Comparison of ENCODE assay signal across 2 cellular contexts in the genomic region with DNA sequence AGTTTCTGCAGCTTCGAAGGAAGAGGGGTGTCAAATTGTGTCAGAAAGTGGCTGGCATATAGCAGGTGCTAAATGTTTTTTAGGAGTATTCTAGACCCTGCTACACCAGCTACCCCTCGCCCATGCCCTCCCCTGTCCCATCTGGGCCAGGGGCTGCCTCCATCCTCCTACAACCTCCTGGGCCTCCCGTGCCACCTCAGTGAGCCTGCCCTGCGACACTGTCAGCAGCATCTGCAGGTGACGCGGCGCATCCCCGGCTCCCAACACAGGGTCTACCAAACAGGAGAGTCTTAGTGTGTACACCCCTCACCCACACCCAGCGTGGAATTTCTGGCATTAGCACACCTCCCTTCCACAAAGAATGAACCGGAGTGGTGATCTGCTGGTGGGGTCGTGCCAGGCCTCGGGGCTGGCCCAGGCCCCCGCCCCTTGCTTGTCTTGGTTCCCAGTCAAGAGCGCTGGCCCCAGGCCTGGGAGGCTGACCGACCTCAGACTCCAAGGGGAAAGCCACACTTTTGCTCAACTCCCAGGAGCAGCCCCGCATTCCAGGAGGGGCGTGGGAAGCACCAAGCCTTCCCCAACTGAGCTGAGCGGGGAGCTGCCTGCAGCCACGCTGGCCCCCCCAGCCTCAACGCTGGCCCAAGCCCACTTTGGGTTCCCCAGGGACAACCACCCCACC.
TF ChIP-seq lines count a peak whose summit lies in the region.

No MANE protein-coding gene starts in this region.

TF ChIP-seq in GM23338, 12 proteins besides CTCF, POLR2A, EP300 and RAD21 (continued from another document):
- TF ChIP-seq, protein P1, sequence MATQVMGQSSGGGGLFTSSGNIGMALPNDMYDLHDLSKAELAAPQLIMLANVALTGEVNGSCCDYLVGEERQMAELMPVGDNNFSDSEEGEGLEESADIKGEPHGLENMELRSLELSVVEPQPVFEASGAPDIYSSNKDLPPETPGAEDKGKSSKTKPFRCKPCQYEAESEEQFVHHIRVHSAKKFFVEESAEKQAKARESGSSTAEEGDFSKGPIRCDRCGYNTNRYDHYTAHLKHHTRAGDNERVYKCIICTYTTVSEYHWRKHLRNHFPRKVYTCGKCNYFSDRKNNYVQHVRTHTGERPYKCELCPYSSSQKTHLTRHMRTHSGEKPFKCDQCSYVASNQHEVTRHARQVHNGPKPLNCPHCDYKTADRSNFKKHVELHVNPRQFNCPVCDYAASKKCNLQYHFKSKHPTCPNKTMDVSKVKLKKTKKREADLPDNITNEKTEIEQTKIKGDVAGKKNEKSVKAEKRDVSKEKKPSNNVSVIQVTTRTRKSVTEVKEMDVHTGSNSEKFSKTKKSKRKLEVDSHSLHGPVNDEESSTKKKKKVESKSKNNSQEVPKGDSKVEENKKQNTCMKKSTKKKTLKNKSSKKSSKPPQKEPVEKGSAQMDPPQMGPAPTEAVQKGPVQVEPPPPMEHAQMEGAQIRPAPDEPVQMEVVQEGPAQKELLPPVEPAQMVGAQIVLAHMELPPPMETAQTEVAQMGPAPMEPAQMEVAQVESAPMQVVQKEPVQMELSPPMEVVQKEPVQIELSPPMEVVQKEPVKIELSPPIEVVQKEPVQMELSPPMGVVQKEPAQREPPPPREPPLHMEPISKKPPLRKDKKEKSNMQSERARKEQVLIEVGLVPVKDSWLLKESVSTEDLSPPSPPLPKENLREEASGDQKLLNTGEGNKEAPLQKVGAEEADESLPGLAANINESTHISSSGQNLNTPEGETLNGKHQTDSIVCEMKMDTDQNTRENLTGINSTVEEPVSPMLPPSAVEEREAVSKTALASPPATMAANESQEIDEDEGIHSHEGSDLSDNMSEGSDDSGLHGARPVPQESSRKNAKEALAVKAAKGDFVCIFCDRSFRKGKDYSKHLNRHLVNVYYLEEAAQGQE (IDR thresholded peaks at IDR 0.05; ENCODE audit: unreplicated experiment), result no peak
- TF ChIP-seq, protein P2, sequence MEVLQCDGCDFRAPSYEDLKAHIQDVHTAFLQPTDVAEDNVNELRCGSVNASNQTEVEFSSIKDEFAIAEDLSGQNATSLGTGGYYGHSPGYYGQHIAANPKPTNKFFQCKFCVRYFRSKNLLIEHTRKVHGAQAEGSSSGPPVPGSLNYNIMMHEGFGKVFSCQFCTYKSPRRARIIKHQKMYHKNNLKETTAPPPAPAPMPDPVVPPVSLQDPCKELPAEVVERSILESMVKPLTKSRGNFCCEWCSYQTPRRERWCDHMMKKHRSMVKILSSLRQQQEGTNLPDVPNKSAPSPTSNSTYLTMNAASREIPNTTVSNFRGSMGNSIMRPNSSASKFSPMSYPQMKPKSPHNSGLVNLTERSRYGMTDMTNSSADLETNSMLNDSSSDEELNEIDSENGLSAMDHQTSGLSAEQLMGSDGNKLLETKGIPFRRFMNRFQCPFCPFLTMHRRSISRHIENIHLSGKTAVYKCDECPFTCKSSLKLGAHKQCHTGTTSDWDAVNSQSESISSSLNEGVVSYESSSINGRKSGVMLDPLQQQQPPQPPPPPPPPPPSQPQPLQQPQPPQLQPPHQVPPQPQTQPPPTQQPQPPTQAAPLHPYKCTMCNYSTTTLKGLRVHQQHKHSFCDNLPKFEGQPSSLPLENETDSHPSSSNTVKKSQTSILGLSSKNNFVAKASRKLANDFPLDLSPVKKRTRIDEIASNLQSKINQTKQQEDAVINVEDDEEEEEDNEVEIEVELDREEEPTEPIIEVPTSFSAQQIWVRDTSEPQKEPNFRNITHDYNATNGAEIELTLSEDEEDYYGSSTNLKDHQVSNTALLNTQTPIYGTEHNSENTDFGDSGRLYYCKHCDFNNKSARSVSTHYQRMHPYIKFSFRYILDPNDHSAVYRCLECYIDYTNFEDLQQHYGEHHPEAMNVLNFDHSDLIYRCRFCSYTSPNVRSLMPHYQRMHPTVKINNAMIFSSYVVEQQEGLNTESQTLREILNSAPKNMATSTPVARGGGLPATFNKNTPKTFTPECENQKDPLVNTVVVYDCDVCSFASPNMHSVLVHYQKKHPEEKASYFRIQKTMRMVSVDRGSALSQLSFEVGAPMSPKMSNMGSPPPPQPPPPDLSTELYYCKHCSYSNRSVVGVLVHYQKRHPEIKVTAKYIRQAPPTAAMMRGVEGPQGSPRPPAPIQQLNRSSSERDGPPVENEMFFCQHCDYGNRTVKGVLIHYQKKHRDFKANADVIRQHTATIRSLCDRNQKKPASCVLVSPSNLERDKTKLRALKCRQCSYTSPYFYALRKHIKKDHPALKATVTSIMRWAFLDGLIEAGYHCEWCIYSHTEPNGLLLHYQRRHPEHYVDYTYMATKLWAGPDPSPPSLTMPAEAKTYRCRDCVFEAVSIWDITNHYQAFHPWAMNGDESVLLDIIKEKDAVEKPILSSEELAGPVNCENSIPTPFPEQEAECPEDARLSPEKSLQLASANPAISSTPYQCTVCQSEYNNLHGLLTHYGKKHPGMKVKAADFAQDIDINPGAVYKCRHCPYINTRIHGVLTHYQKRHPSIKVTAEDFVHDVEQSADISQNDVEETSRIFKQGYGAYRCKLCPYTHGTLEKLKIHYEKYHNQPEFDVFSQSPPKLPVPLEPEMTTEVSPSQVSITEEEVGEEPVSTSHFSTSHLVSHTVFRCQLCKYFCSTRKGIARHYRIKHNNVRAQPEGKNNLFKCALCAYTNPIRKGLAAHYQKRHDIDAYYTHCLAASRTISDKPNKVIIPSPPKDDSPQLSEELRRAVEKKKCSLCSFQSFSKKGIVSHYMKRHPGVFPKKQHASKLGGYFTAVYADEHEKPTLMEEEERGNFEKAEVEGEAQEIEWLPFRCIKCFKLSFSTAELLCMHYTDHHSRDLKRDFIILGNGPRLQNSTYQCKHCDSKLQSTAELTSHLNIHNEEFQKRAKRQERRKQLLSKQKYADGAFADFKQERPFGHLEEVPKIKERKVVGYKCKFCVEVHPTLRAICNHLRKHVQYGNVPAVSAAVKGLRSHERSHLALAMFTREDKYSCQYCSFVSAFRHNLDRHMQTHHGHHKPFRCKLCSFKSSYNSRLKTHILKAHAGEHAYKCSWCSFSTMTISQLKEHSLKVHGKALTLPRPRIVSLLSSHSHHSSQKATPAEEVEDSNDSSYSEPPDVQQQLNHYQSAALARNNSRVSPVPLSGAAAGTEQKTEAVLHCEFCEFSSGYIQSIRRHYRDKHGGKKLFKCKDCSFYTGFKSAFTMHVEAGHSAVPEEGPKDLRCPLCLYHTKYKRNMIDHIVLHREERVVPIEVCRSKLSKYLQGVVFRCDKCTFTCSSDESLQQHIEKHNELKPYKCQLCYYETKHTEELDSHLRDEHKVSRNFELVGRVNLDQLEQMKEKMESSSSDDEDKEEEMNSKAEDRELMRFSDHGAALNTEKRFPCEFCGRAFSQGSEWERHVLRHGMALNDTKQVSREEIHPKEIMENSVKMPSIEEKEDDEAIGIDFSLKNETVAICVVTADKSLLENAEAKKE (CRISPR knock-in tag; IDR thresholded peaks at IDR 0.05), result no peak
- TF ChIP-seq EZH2 (IDR thresholded peaks at IDR 0.05; ENCODE audit: low read depth, unreplicated experiment), result no peak
- no peak for TF ChIP-seq JUNB (IDR thresholded peaks at IDR 0.05; ENCODE audit: unreplicated experiment)
- TF ChIP-seq EZH2phosphoT487 (IDR thresholded peaks at IDR 0.05; ENCODE audit: unreplicated experiment), result no peak
- no peak for TF ChIP-seq POLR2AphosphoS5 (IDR thresholded peaks at IDR 0.05; ENCODE audit: low read depth)
- TF ChIP-seq CREB1 (CRISPR knock-in tag; IDR thresholded peaks at IDR 0.05; ENCODE audit: low read depth), result no peak
- TF ChIP-seq NANOG (IDR thresholded peaks at IDR 0.05; ENCODE audit: borderline replicate concordance), result no peak
- TF ChIP-seq ZNF331 (CRISPR knock-in tag; IDR thresholded peaks at IDR 0.05; ENCODE audit: low read depth), result no peak

TF ChIP-seq in WTC11, 78 proteins besides CTCF, POLR2A, EP300 and RAD21 (continued from another document):
- TF ChIP-seq, protein P3, sequence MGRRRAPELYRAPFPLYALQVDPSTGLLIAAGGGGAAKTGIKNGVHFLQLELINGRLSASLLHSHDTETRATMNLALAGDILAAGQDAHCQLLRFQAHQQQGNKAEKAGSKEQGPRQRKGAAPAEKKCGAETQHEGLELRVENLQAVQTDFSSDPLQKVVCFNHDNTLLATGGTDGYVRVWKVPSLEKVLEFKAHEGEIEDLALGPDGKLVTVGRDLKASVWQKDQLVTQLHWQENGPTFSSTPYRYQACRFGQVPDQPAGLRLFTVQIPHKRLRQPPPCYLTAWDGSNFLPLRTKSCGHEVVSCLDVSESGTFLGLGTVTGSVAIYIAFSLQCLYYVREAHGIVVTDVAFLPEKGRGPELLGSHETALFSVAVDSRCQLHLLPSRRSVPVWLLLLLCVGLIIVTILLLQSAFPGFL (CRISPR knock-in tag; IDR thresholded peaks at IDR 0.05; ENCODE audit: borderline replicate concordance), result no peak
- TF ChIP-seq ZNF423 (CRISPR knock-in tag; IDR thresholded peaks at IDR 0.05) (no peak), EMX1 (CRISPR knock-in tag; IDR thresholded peaks at IDR 0.05) (no peak), FOXP1 (CRISPR knock-in tag; IDR thresholded peaks at IDR 0.05; ENCODE audit: borderline replicate concordance) (no peak)
- TF ChIP-seq, protein P4, sequence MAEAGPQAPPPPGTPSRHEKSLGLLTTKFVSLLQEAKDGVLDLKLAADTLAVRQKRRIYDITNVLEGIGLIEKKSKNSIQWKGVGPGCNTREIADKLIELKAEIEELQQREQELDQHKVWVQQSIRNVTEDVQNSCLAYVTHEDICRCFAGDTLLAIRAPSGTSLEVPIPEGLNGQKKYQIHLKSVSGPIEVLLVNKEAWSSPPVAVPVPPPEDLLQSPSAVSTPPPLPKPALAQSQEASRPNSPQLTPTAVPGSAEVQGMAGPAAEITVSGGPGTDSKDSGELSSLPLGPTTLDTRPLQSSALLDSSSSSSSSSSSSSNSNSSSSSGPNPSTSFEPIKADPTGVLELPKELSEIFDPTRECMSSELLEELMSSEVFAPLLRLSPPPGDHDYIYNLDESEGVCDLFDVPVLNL (CRISPR knock-in tag; IDR thresholded peaks at IDR 0.05; ENCODE audit: borderline replicate concordance, low read depth), result no peak
- TF ChIP-seq, protein P5, sequence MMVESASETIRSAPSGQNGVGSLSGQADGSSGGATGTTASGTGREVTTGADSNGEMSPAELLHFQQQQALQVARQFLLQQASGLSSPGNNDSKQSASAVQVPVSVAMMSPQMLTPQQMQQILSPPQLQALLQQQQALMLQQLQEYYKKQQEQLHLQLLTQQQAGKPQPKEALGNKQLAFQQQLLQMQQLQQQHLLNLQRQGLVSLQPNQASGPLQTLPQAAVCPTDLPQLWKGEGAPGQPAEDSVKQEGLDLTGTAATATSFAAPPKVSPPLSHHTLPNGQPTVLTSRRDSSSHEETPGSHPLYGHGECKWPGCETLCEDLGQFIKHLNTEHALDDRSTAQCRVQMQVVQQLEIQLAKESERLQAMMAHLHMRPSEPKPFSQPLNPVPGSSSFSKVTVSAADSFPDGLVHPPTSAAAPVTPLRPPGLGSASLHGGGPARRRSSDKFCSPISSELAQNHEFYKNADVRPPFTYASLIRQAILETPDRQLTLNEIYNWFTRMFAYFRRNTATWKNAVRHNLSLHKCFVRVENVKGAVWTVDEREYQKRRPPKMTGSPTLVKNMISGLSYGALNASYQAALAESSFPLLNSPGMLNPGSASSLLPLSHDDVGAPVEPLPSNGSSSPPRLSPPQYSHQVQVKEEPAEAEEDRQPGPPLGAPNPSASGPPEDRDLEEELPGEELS (CRISPR knock-in tag; IDR thresholded peaks at IDR 0.05), result no peak
